In the genomic region with DNA sequence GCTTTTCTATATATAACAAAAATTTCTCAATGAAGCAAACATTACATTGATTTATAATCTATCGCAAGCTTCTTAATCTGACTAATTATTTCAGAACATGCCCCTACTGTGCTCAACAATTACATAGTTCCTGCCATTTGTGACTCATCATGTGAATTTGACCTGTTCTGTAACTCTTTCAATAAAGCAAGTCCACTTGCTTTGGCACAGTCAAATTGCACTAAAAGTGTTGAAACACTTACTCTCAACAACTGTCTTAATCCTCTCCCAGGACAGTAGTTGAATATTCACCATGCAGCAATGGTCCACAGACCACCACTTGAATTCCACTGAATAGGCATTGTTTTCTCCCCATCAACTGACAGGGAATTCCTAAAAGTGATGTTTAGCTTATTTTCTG, we compare ENCODE assay signal across 23 cellular contexts.
DNase-seq lines count a peak whose midpoint lies in the region; ATAC-seq, FAIRE-seq and TF ChIP-seq lines count a peak whose summit lies in the region.
"Had no signal": no experiment of that assay in that cellular context is flagged by ENCODE, and none has a peak within 500 bp of the region (broad histone marks: within the 10 kb centered on the region; RNA-seq: fewer than 3 reads in every experiment).

No MANE protein-coding gene starts in this region.

- H2AFZ ChIP-seq in endothelial cell of umbilical vein (ENCODE audit: low read depth, low read length) = no peak overlapping the region

- H3K9ac ChIP-seq in endothelial cell of umbilical vein (replicated peaks; ENCODE audit: extremely low read depth, insufficient read depth, low read length) = no peak overlapping the region

- intact Hi-C loops in A673 (cut with micrococcal nuclease; ENCODE audit: unreplicated experiment) = no loop called here
- intact Hi-C loops in endothelial cell of umbilical vein (cut with micrococcal nuclease) = no loop called here

- ATAC-seq in RWPE2 (ENCODE audit: low read depth) = peak; percentile 88
- ATAC-seq: CD8-positive, alpha-beta T cell had no signal

- TF ChIP-seq POLR2A in endothelial cell of umbilical vein (IDR thresholded peaks at IDR 0.05; ENCODE audit: low read depth, low read length) = no peak

- dilution Hi-C loops in endothelial cell of umbilical vein (cut with MboI; ENCODE audit: extremely low pct_ligation_motif_present, low sequenced_read_pairs) = no loop called here

- no peaks in the 10 kb centered on the region for H4K20me1 ChIP-seq in endothelial cell of umbilical vein (replicated peaks; ENCODE audit: control insufficient read depth, extremely low read depth, insufficient read depth, low read length)

- no peaks in the 10 kb centered on the region for H3K9me1 ChIP-seq in endothelial cell of umbilical vein (replicated peaks; ENCODE audit: control insufficient read depth, extremely low read depth, insufficient read depth, low read length)

- BruUV-seq in A673 (replicated peaks; lab: Mats Ljungman, UMichigan) (no TSS peak), endothelial cell of umbilical vein (replicated peaks; lab: Mats Ljungman, UMichigan) (no TSS peak)

- FAIRE-seq in endothelial cell of umbilical vein (lab: Jason Lieb, UNC) = peak; percentile 76
- no peak for FAIRE-seq in D721Med (lab: Jason Lieb, UNC)
- FAIRE-seq: G401.6, GM12892 had no signal

- H3K4me1 ChIP-seq in A673 (ENCODE audit: insufficient read depth, low read length, poor library complexity, severe bottlenecking) = no peaks in the 10 kb centered on the region
- peaks cover 17% of the 10 kb centered on the region for H3K4me1 ChIP-seq in RWPE2 (ENCODE audit: insufficient read depth, poor library complexity, severe bottlenecking)
- H3K4me1 ChIP-seq in endothelial cell of umbilical vein (ENCODE audit: control insufficient read depth, extremely low read depth, insufficient read depth, low read length) = peaks cover 6% of the 10 kb centered on the region

- H3K36me3 ChIP-seq in A673 (ENCODE audit: insufficient read depth, low read length, poor library complexity, severe bottlenecking) (no peaks in the 10 kb centered on the region), RWPE2 (ENCODE audit: low read depth) (no peaks in the 10 kb centered on the region), endothelial cell of umbilical vein (ENCODE audit: control insufficient read depth in 2 of 2, extremely low read depth in 1 of 2, insufficient read depth in 2 of 2, low read length in 2 of 2) (no peaks in the 10 kb centered on the region)

- no peaks in the 10 kb centered on the region for H3K27me3 ChIP-seq in A673 (replicated peaks; ENCODE audit: insufficient read depth, low read depth, low read length, poor library complexity)
- no peaks in the 10 kb centered on the region for H3K27me3 ChIP-seq in RWPE2 (ENCODE audit: insufficient read depth, poor library complexity, severe bottlenecking)
- H3K27me3 ChIP-seq in endothelial cell of umbilical vein (ENCODE audit: control insufficient read depth in 2 of 2, insufficient read depth in 2 of 2, low read length in 2 of 2) = no peaks in the 10 kb centered on the region

- no peak overlapping the region for H3K4me3 ChIP-seq in A673 (ENCODE audit: low read depth, low read length, poor library complexity, severe bottlenecking)
- no peak overlapping the region for H3K4me3 ChIP-seq in RWPE2 (ENCODE audit: severe bottlenecking)
- no peak overlapping the region for H3K4me3 ChIP-seq in endothelial cell of umbilical vein (replicated peaks in 1 of 3; ENCODE audit: insufficient read depth in 1 of 3, low read depth in 1 of 3, low read length in 3 of 3)

- peak; percentile 24 for DNase-seq in A673 (ENCODE audit: low spot score)
- no peak for DNase-seq in RWPE2 (ENCODE audit: low spot score)
- peak; percentile 53 for DNase-seq in endothelial cell of umbilical vein (ENCODE audit: low read depth, low spot score)
- DNase-seq in iris pigment epithelial cell (ENCODE audit: low read depth) = peak; percentile 45
- no peak for DNase-seq in OCI-M1 (lab: John Stamatoyannopoulos, UW)
- DNase-seq in mesenteric fat pad (ENCODE audit: low spot score) = no peak
- DNase-seq in D721Med (ENCODE audit: insufficient read length, low spot score) = no peak
- no peak for DNase-seq in NCI-H748 (lab: John Stamatoyannopoulos, UW; ENCODE audit: unreplicated experiment)
- DNase-seq: 8988T; AML-193; C1 segment of cervical spinal cord; CD8-positive, alpha-beta T cell; DMS153; KG1; NCI-H1105; NCI-H1694; NCI-H2081; NCI-H2171; NCI-H345; NCI-H526; SHP77 had no signal

- peak overlapping the region; percentile 31 for H3K4me2 ChIP-seq in endothelial cell of umbilical vein (ENCODE audit: insufficient read depth, low read length)

- H3K79me2 ChIP-seq in endothelial cell of umbilical vein (ENCODE audit: control insufficient read depth, insufficient read depth, low read length) = no peaks in the 10 kb centered on the region

- POLR2A ChIA-PET in A673 (lab: Charles Lee; ENCODE audit: low non-redundant PET) = no interaction called here
- POLR2A ChIA-PET in endothelial cell of umbilical vein (lab: Charles Lee) = no interaction called here

- TF ChIP-seq CTCF in A673 (conservative IDR thresholded peaks at IDR 0.05; ENCODE audit: low read depth, low read length) (no peak), RWPE2 (IDR thresholded peaks at IDR 0.05; ENCODE audit: poor library complexity, severe bottlenecking) (no peak), endothelial cell of umbilical vein (IDR thresholded peaks at IDR 0.05; ENCODE audit: extremely low read depth in 1 of 2, insufficient read depth in 1 of 2, low read depth in 1 of 2, low read length in 2 of 2) (no peak), D721Med (IDR thresholded peaks at IDR 0.05; ENCODE audit: insufficient read depth, missing control alignments) (no peak)

- H3K9me3 ChIP-seq in A673 (ENCODE audit: low read depth, low read length, poor library complexity, severe bottlenecking) (no peaks in the 10 kb centered on the region), RWPE2 (ENCODE audit: severe bottlenecking) (no peaks in the 10 kb centered on the region), endothelial cell of umbilical vein (replicated peaks; ENCODE audit: control insufficient read depth, insufficient read depth, low read length) (no peaks in the 10 kb centered on the region)

- no peak overlapping the region for H3K27ac ChIP-seq in A673 (ENCODE audit: low read depth, low read length, poor library complexity, severe bottlenecking)
- no peak overlapping the region for H3K27ac ChIP-seq in RWPE2 (ENCODE audit: poor library complexity, severe bottlenecking)
- H3K27ac ChIP-seq in endothelial cell of umbilical vein (ENCODE audit: insufficient read depth, low read depth, low read length) = no peak overlapping the region

- CTCF ChIA-PET in A673 (lab: Charles Lee) = no interaction called here
- CTCF ChIA-PET in endothelial cell of umbilical vein (lab: Charles Lee) = interaction anchor here (0.9 to 1.2 kb wide), 3 partner anchors 11 to 25 kb away, joined by 3 to 5 read pairs (median 3); no protein-coding TSS in a partner anchor

TF ChIP-seq in endothelial cell of umbilical vein, 7 proteins besides CTCF, POLR2A, EP300 and RAD21:
- TF ChIP-seq FOS (IDR thresholded peaks at IDR 0.05; ENCODE audit: borderline replicate concordance, insufficient read depth, low read length) (peak; percentile 65), POLR2AphosphoS5 (IDR thresholded peaks at IDR 0.05; ENCODE audit: insufficient read depth, low read depth, low read length) (no peak), JUN (IDR thresholded peaks at IDR 0.05; ENCODE audit: borderline replicate concordance, insufficient read depth, insufficient read length, low read depth) (peak; percentile 43)

Comparison
In these comparisons a context has a peak if more than half of its experiments do, and no peak if none do; other contexts are left out.
1. DNase-seq: peak in A673 (single experiment), endothelial cell of umbilical vein (single experiment) and iris pigment epithelial cell (single experiment); none in RWPE2 (single experiment), OCI-M1 (single experiment), mesenteric fat pad (single experiment), D721Med (single experiment) and NCI-H748 (single experiment).